In the genomic region with DNA sequence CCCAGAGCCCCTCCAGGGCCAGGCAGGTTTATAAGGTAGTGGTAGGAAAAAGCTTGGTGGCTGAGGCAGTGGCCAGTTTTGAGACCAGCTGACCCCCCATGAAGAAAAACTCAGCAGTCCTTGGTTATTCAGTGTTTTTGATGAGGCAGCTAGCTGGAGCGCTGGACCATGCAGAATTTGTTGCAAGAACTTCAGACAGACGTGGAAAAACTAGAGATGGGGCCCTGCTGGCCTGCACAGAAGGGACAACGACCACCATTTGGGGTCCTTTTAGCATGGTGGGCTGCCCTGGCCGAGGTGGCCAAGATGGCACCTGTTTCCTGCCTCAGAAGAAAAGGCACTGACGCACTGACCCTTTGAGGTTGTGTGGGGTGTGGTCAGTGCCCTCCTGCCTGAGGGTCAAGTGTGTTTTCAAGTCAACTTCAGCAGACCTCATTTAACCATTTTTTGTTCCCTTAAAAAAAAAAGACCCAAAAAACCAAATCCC, we compare ENCODE assay signal across 2 cellular contexts.
A peak's percentile ranks its signal among the peaks of the same experiment; 100 is the strongest.
TF ChIP-seq lines count a peak whose summit lies in the region.

No MANE protein-coding gene starts in this region.

TF ChIP-seq in GM23338, 12 proteins besides CTCF, POLR2A, EP300 and RAD21:
- TF ChIP-seq, protein P1, sequence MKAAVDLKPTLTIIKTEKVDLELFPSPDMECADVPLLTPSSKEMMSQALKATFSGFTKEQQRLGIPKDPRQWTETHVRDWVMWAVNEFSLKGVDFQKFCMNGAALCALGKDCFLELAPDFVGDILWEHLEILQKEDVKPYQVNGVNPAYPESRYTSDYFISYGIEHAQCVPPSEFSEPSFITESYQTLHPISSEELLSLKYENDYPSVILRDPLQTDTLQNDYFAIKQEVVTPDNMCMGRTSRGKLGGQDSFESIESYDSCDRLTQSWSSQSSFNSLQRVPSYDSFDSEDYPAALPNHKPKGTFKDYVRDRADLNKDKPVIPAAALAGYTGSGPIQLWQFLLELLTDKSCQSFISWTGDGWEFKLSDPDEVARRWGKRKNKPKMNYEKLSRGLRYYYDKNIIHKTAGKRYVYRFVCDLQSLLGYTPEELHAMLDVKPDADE (IDR thresholded peaks at IDR 0.05): no peak
- no peak for TF ChIP-seq JUNB (IDR thresholded peaks at IDR 0.05; ENCODE audit: unreplicated experiment)

TF ChIP-seq in endothelial cell of umbilical vein, 7 proteins besides CTCF, POLR2A, EP300 and RAD21:
- TF ChIP-seq FOS (IDR thresholded peaks at IDR 0.05; ENCODE audit: borderline replicate concordance, insufficient read depth, low read length) (no peak), POLR2AphosphoS5 (IDR thresholded peaks at IDR 0.05; ENCODE audit: insufficient read depth, low read depth, low read length) (peak; percentile 13)
TF ChIP-seq in endothelial cell of umbilical vein: peak in this region for 1.
